In the genomic region with DNA sequence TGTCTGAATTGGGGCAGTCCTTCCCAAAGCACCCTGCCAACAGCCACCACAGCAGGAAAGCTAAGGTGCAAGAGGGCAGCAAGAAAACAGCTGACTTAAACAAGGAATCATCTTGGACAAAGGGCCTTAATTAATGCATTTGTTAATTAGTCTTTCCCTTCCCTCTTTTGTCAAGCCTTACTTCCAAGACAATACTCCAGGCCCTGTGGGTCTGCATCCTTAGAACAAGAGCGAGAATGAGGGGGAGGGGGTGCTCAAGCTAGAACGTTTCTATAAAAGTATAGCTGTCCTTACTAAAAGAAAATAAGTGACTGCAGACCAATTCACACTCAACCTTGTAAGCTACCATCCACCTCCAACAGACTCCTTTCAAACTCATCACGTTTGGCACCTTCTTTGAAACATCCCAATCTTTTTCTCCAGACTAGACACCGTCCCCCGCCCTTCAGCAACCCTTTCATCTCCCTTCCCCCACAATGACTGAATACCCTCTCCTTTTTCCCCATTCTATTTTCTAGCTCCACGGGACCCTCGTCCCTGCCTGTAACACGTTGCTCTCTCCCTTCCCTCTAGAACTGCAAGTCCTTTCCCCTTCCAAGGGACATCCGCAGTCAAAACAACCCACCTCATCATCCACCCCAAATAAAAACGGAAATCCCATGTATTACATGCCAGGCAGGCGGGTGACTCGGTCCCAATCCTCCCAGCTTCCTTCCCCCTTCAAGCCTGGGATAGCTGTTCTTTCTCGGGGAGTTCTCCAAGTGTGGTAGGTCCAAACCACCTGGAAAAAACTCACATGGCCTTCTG, we compare ENCODE assay signal across 8 cellular contexts.
DNase-seq lines count a peak whose midpoint lies in the region; ATAC-seq and TF ChIP-seq lines count a peak whose summit lies in the region.

No MANE protein-coding gene starts in this region.

- peak; percentile 20 for DNase-seq in DMS79 treated with DMSO at 0.1 percent for 48 hours (lab: John Stamatoyannopoulos, UW)
- no peak for DNase-seq in DMS79 (lab: John Stamatoyannopoulos, UW)
- no peak for DNase-seq in Panc1 (ENCODE audit: low read depth, low spot score)
- DNase-seq in endodermal cell: peak; percentile 64
- DNase-seq in NCI-H510A treated with DMSO at 0.1 percent for 48 hours (lab: John Stamatoyannopoulos, UW): no peak
- DNase-seq in COR-L47 (lab: John Stamatoyannopoulos, UW): no peak
- no peak for DNase-seq in NCI-H524 treated with DMSO at 0.1 percent for 48 hours (lab: John Stamatoyannopoulos, UW)

- H3K4me3 Mint-ChIP-seq in endodermal cell: peak overlapping the region; percentile 74

- in situ Hi-C loops in Panc1 (cut with HindIII; ENCODE audit: low pct_unique_long_range_greater_than_20kb, low sequenced_read_pairs): no loop called here

- H3K27ac Mint-ChIP-seq in endodermal cell: peak overlapping the region; percentile 85

- no peak for TF ChIP-seq CTCF in Panc1 (IDR thresholded peaks at IDR 0.05)
- TF ChIP-seq CTCF in endodermal cell (conservative IDR thresholded peaks at IDR 0.05): no peak
- no peak for TF ChIP-seq CTCF in neural cell (IDR thresholded peaks at IDR 0.05; ENCODE audit: poor library complexity, severe bottlenecking)

- H3F3A ChIP-seq in neural cell (ENCODE audit: insufficient read depth, low read length, poor library complexity, severe bottlenecking): no peaks in the 10 kb centered on the region

- H3K36me3 Mint-ChIP-seq in endodermal cell (ENCODE audit: low read depth): peaks cover 2% of the 10 kb centered on the region

- peak overlapping the region; percentile 65 for H2AFZ ChIP-seq in neural cell (ENCODE audit: low read depth, low read length)

- H3K27ac ChIP-seq in Panc1 (ENCODE audit: low read length): peak overlapping the region; percentile 72
- H3K27ac ChIP-seq in endodermal cell (ENCODE audit: low read depth, low read length): peak overlapping the region; percentile 83
- peak overlapping the region; percentile 72 for H3K27ac ChIP-seq in neural cell (ENCODE audit: low read length)

- intact Hi-C loops in Panc1 (cut with micrococcal nuclease; ENCODE audit: unreplicated experiment): loop anchor here (5.0 kb wide), 1 partner anchor 71 kb away; no protein-coding TSS in a partner anchor

- peaks cover 45% of the 10 kb centered on the region for H3K79me2 ChIP-seq in neural cell (replicated peaks; ENCODE audit: insufficient read depth, low read length)

- H3K36me3 ChIP-seq in Panc1 (ENCODE audit: control insufficient read depth, insufficient read depth, low read length): no peaks in the 10 kb centered on the region
- H3K36me3 ChIP-seq in endodermal cell (ENCODE audit: control insufficient read depth, insufficient read depth, low read length): peaks cover 3% of the 10 kb centered on the region
- H3K36me3 ChIP-seq in neural cell (ENCODE audit: insufficient read depth, low read length): no peaks in the 10 kb centered on the region

- CTCF ChIA-PET in Panc1 (lab: Charles Lee): interaction anchor here (0.5 to 2.3 kb wide), 4 partner anchors 16 to 79 kb away, joined by 3 to 10 read pairs (median 4); no protein-coding TSS in a partner anchor

- POLR2A ChIA-PET in Panc1 (lab: Charles Lee): interaction anchor here (0.6 to 0.7 kb wide), 2 partner anchors 17 to 22 kb away, joined by 3 to 12 read pairs; no protein-coding TSS in a partner anchor

- TF ChIP-seq RAD21 in neural cell (conservative IDR thresholded peaks at IDR 0.05): no peak

- H3K9me2 ChIP-seq in neural cell (ENCODE audit: insufficient read depth, low read length): no peaks in the 10 kb centered on the region

- H3K27me3 Mint-ChIP-seq in endodermal cell (ENCODE audit: insufficient read depth): no peaks in the 10 kb centered on the region

- H4K20me1 ChIP-seq in neural cell (ENCODE audit: insufficient read depth): no peaks in the 10 kb centered on the region

- TSS peak; percentile 84 for BruUV-seq in Panc1 (replicated peaks; lab: Mats Ljungman, UMichigan)

- TF ChIP-seq EP300 in neural cell (conservative IDR thresholded peaks at IDR 0.05; ENCODE audit: poor library complexity, severe bottlenecking): no peak

- H3K4me1 ChIP-seq in Panc1 (ENCODE audit: control insufficient read depth, insufficient read depth, low read length) (peaks cover 18% of the 10 kb centered on the region), endodermal cell (ENCODE audit: control insufficient read depth, insufficient read depth, low read length) (peaks cover 4% of the 10 kb centered on the region)

- H3K4me3 ChIP-seq in Panc1 (ENCODE audit: low read depth in 2 of 2, low read length in 2 of 2): peak overlapping the region; percentile 69 to 73
- peak overlapping the region; percentile 93 for H3K4me3 ChIP-seq in endodermal cell (ENCODE audit: low read length)
- H3K4me3 ChIP-seq in neural cell (ENCODE audit: low read length): peak overlapping the region; percentile 98

- no peak for ATAC-seq in Panc1

- H3K4me1 Mint-ChIP-seq in endodermal cell: peaks cover 44% of the 10 kb centered on the region

- no peaks in the 10 kb centered on the region for H3K9me3 Mint-ChIP-seq in endodermal cell

- peak overlapping the region; percentile 82 for H3K9ac ChIP-seq in endodermal cell (ENCODE audit: extremely low read depth, low read length, poor library complexity, severe bottlenecking)
- H3K9ac ChIP-seq in neural cell (ENCODE audit: low read length): peak overlapping the region; percentile 74

- H3K9me3 ChIP-seq in Panc1 (ENCODE audit: control insufficient read depth, insufficient read depth, low read depth, low read length): no peaks in the 10 kb centered on the region
- no peaks in the 10 kb centered on the region for H3K9me3 ChIP-seq in endodermal cell (ENCODE audit: control insufficient read depth, low read length)
- no peaks in the 10 kb centered on the region for H3K9me3 ChIP-seq in neural cell (ENCODE audit: low read length)

- 1 to 3% methylated on average over 12 to 13 of the region's 13 CpGs for WGBS in endodermal cell (ENCODE audit: insufficient coverage in 1 of 2, insufficient read length in 1 of 2), 2 experiments

- peak overlapping the region; percentile 97 for H3K4me2 ChIP-seq in neural cell (ENCODE audit: low read length)

- H3K27me3 ChIP-seq in Panc1 (ENCODE audit: control insufficient read depth, insufficient read depth, low read length) (no peaks in the 10 kb centered on the region), endodermal cell (ENCODE audit: control insufficient read depth, insufficient read depth, low read length, poor library complexity, severe bottlenecking) (no peaks in the 10 kb centered on the region), neural cell (ENCODE audit: insufficient read depth, low read depth, low read length) (no peaks in the 10 kb centered on the region)

TF ChIP-seq in neural cell, 6 proteins besides CTCF, POLR2A, EP300 and RAD21:
- TF ChIP-seq POLR2AphosphoS5 (IDR thresholded peaks at IDR 0.05) (no peak), TAF1 (IDR thresholded peaks at IDR 0.05; ENCODE audit: low read depth) (no peak), MXI1 (conservative IDR thresholded peaks at IDR 0.05; ENCODE audit: poor library complexity, severe bottlenecking) (no peak), SMC3 (conservative IDR thresholded peaks at IDR 0.05; ENCODE audit: poor library complexity) (no peak), EZH2 (IDR thresholded peaks at IDR 0.05; ENCODE audit: borderline replicate concordance, insufficient read depth, low read length, poor library complexity, severe bottlenecking) (no peak)
- TF ChIP-seq, protein P1, sequence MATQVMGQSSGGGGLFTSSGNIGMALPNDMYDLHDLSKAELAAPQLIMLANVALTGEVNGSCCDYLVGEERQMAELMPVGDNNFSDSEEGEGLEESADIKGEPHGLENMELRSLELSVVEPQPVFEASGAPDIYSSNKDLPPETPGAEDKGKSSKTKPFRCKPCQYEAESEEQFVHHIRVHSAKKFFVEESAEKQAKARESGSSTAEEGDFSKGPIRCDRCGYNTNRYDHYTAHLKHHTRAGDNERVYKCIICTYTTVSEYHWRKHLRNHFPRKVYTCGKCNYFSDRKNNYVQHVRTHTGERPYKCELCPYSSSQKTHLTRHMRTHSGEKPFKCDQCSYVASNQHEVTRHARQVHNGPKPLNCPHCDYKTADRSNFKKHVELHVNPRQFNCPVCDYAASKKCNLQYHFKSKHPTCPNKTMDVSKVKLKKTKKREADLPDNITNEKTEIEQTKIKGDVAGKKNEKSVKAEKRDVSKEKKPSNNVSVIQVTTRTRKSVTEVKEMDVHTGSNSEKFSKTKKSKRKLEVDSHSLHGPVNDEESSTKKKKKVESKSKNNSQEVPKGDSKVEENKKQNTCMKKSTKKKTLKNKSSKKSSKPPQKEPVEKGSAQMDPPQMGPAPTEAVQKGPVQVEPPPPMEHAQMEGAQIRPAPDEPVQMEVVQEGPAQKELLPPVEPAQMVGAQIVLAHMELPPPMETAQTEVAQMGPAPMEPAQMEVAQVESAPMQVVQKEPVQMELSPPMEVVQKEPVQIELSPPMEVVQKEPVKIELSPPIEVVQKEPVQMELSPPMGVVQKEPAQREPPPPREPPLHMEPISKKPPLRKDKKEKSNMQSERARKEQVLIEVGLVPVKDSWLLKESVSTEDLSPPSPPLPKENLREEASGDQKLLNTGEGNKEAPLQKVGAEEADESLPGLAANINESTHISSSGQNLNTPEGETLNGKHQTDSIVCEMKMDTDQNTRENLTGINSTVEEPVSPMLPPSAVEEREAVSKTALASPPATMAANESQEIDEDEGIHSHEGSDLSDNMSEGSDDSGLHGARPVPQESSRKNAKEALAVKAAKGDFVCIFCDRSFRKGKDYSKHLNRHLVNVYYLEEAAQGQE (IDR thresholded peaks at IDR 0.05; ENCODE audit: borderline replicate concordance): no peak
TF ChIP-seq in neural cell: peak in this region for 0.

Comparison
In these comparisons a context has a peak if more than half of its experiments do, and no peak if none do; other contexts are left out.
1. DNase-seq: peak in DMS79 treated with DMSO at 0.1 percent for 48 hours (single experiment) and endodermal cell (single experiment); none in DMS79 (single experiment), Panc1 (single experiment), NCI-H510A treated with DMSO at 0.1 percent for 48 hours (single experiment), COR-L47 (single experiment) and NCI-H524 treated with DMSO at 0.1 percent for 48 hours (single experiment).
2. Peak in every context shown above with its lines, with median percentiles within 50 percentile points of each other: H3K27ac ChIP-seq and H3K4me3 ChIP-seq.